Comparison of ENCODE assay signal across 30 cellular contexts in the genomic region with DNA sequence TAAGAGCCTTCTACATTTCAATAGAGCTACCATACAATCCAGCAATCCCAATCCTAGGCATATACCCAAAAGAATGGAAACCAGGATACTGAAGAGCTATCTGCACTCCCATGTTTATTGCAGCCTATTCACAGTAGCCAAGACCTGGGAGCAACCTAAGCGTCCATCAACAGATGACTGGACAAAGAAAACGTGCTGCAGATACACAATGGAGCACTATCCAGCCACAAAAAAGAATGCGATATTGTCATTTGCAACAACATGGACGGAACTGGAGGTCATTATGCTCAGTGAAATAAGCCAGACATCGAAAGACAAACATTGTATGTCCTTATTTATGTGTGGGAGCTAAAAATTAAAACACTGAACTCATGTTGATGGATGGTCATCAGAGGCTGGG.
"Had no signal": no experiment of that assay in that cellular context is flagged by ENCODE, and none has a peak within 500 bp of the region (broad histone marks: within the 10 kb centered on the region; RNA-seq: fewer than 3 reads in every experiment).

No MANE protein-coding gene starts in this region.

- H3K27ac ChIP-seq: epithelial cell of prostate, foreskin keratinocyte, gastroesophageal sphincter, heart right ventricle, left ventricle myocardium inferior, lower lobe of right lung, neural progenitor cell, parathyroid adenoma, prostate gland, right atrium auricular region, thyroid gland, vagina had no signal

- H3K27me3 ChIP-seq: foreskin keratinocyte, gastroesophageal sphincter, heart right ventricle, neural progenitor cell, right atrium auricular region, thyroid gland, vagina had no signal

- DNase-seq: effector CD8-positive, alpha-beta T cell; endodermal cell; foreskin keratinocyte; glutamatergic neuron; heart right ventricle; hippocampal formation; islet precursor cell; kidney glomerular epithelial cell; left colon; left ventricle myocardium inferior; lower lobe of right lung; mesenchymal stem cell; naive thymus-derived CD4-positive, alpha-beta T cell; stimulated activated CD4-positive, alpha-beta T cell treated with anti-CD3 and anti-CD28 coated beads, Interleukin-12 subunit alpha, Interleukin-12 subunit beta, amount 100 ng/mL, for 4 hours; stimulated activated CD4-positive, alpha-beta T cell treated with anti-CD3 and anti-CD28 coated beads, Interleukin-1b, Interleukin-23, amount 100 ng/mL, for 48 hours; stimulated activated CD4-positive, alpha-beta T cell treated with anti-CD3 and anti-CD28 coated beads, Interleukin-4, amount 100 ng/mL, for 1 hour; stimulated activated CD8-positive, alpha-beta memory T cell treated with anti-CD3 and anti-CD28 coated beads, Interleukin-4, amount 100 ng/mL, for 48 hours; stimulated activated naive CD4-positive, alpha-beta T cell; thyroid gland; trophoblast cell had no signal

- H3K4me2 ChIP-seq: neural progenitor cell, smooth muscle cell had no signal

- H3K9me3 Mint-ChIP-seq: endodermal cell; mesothelial cell of epicardium; naive thymus-derived CD4-positive, alpha-beta T cell; nephron; neural progenitor cell had no signal

- H3K4me3 ChIP-seq: gastroesophageal sphincter, heart right ventricle, left ventricle myocardium inferior, lower lobe of right lung, neural progenitor cell, prostate gland, right atrium auricular region, smooth muscle cell, thyroid gland, vagina had no signal

- H3K36me3 ChIP-seq: gastroesophageal sphincter, heart right ventricle, left ventricle myocardium inferior, lower lobe of right lung, neural progenitor cell, prostate gland, right atrium auricular region, thyroid gland, vagina had no signal

- H3K4me1 ChIP-seq: parathyroid adenoma, right atrium auricular region, thyroid gland, vagina had no signal

- H2AFZ ChIP-seq: neural progenitor cell, parathyroid adenoma had no signal

- H3K36me3 Mint-ChIP-seq: mesothelial cell of epicardium, neural progenitor cell had no signal

- H3K9me3 ChIP-seq: gastroesophageal sphincter, heart right ventricle, left ventricle myocardium inferior, lower lobe of right lung, prostate gland, right atrium auricular region, thyroid gland, vagina had no signal

- H3K9ac ChIP-seq: neural progenitor cell, parathyroid adenoma had no signal

- H3K27ac Mint-ChIP-seq: mesothelial cell of epicardium; naive thymus-derived CD4-positive, alpha-beta T cell; nephron; neural progenitor cell had no signal

- H3K4me3 Mint-ChIP-seq: endodermal cell; mesothelial cell of epicardium; naive thymus-derived CD4-positive, alpha-beta T cell; nephron; neural progenitor cell had no signal
